32 cellular contexts compared by ENCODE assay signal in genomic region chrX:86910027-86910426, GRCh38.
"Had no signal": no experiment of that assay in that cellular context is flagged by ENCODE, and none has a peak within 500 bp of the region (broad histone marks: within the 10 kb centered on the region; RNA-seq: fewer than 3 reads in every experiment).

No MANE protein-coding gene starts in this region.

- H3K27ac ChIP-seq: KMS-11 had no signal

- H3K9ac ChIP-seq: KMS-11 had no signal

- H3K4me2 ChIP-seq: KMS-11 had no signal

- H3K4me3 ChIP-seq: MG63 had no signal

- DNase-seq: Karpas-422, MG63, MM.1S, NCI-H1048, NCI-H1092, NCI-H1092 treated with DMSO at 0.1 percent for 48 hours, NCI-H1105, NCI-H1105 treated with DMSO at 0.1 percent for 48 hours, NCI-H1417, NCI-H1417 treated with DMSO at 0.1 percent for 48 hours, NCI-H1436, NCI-H1436 treated with DMSO at 0.1 percent for 48 hours, NCI-H146, NCI-H1694, NCI-H1694 treated with DMSO at 0.1 percent for 48 hours, NCI-H187, NCI-H187 treated with DMSO at 0.1 percent for 48 hours, NCI-H1930, NCI-H2029, NCI-H2081, NCI-H2081 treated with DMSO at 0.1 percent for 48 hours, NCI-H2107, NCI-H2171, NCI-H2171 treated with DMSO at 0.1 percent for 48 hours, NCI-H2227 treated with DMSO at 0.1 percent for 48 hours, NCI-H226, NCI-H345, NCI-H446, NCI-H446 treated with DMSO at 0.1 percent for 48 hours, NCI-H510A, NCI-H510A treated with DMSO at 0.1 percent for 48 hours had no signal

- H3K36me3 ChIP-seq: MG63 had no signal

- H3K27me3 ChIP-seq: MG63 had no signal

- H3K9me3 ChIP-seq: MG63 had no signal
